Comparison of ENCODE assay signal across 29 cellular contexts in genomic region chr4:168119100-168119499, GRCh38. TPM values are rescaled to one million over a fixed set of nuclear protein-coding genes. Genes with fewer than 3 reads are reported as not detected.
"Had no signal": no experiment of that assay in that cellular context is flagged by ENCODE, and none has a peak within 500 bp of the region (broad histone marks: within the 10 kb centered on the region; RNA-seq: fewer than 3 reads in every experiment).

No MANE protein-coding gene starts in this region.

- ATAC-seq: left ventricle myocardium superior; lower lobe of right lung; naive thymus-derived CD8-positive, alpha-beta T cell; right cardiac atrium; stimulated activated memory B cell treated with anti-CD40 and anti-IgM and Interleukin-4, amounts not matched to agents 10 μg/mL and 1 μg/mL and 100 μg/mL, for 72 hours; stimulated activated naive CD8-positive, alpha-beta T cell treated with anti-CD3 and anti-CD28 coated beads, Interleukin-15, Interleukin-2, amounts not matched to agents 100 U/mL and 50 U/mL, for 24 hours had no signal

- H3K4me3 ChIP-seq: coronary artery, esophagus squamous epithelium, lower lobe of right lung, ovary, psoas muscle, sigmoid colon, testis, tibial artery had no signal

- H3K27ac ChIP-seq: coronary artery, esophagus squamous epithelium, lower lobe of right lung, ovary, sigmoid colon, testis, tibial artery had no signal

- H3K4me1 ChIP-seq: lower lobe of right lung, sigmoid colon, testis, tibial artery had no signal

- H3K36me3 ChIP-seq: esophagus squamous epithelium, lower lobe of right lung, ovary, sigmoid colon, tibial artery had no signal

- H3K27me3 ChIP-seq: ovary, sigmoid colon, testis, tibial artery had no signal

- DNase-seq: dermis blood vessel endothelial cell; effector memory CD4-positive, alpha-beta T cell; erythroblast; esophagus squamous epithelium; head of caudate nucleus; left ventricle myocardium superior; lower lobe of right lung; naive thymus-derived CD8-positive, alpha-beta T cell; nephron progenitor cell; nucleus accumbens; ovary; posterior cingulate gyrus; psoas muscle; right cardiac atrium; sigmoid colon; stimulated activated CD4-positive, alpha-beta T cell treated with anti-CD3 and anti-CD28 coated beads, Interleukin-2, amount 100 ng/mL, for 24 hours; stimulated activated CD4-positive, alpha-beta T cell treated with anti-CD3 and anti-CD28 coated beads, Interleukin-4, amount 100 ng/mL, for 4 hours; stimulated activated naive CD8-positive, alpha-beta T cell treated with anti-CD3 and anti-CD28 coated beads, Interleukin-15, Interleukin-2, amounts not matched to agents 100 U/mL and 50 U/mL, for 24 hours; substantia nigra; testis; tibial artery had no signal

- H3K9me3 ChIP-seq: esophagus squamous epithelium, lower lobe of right lung, ovary, psoas muscle, sigmoid colon, testis, tibial artery had no signal

RNA-seq across cellular contexts. Expression of gene ANXA10, which starts 26.8 kb away (rescaled TPM):
- total RNA-seq: frontal cortex; left ventricle myocardium superior; lower lobe of right lung; mesenteric fat pad; naive thymus-derived CD8-positive, alpha-beta T cell; psoas muscle; renal cortical epithelial cell; right cardiac atrium; sigmoid colon; skeletal muscle tissue; urinary bladder had no signal
- polyA plus RNA-seq: keratinocyte; naive thymus-derived CD8-positive, alpha-beta T cell; psoas muscle; right cardiac atrium had no signal
